Comparison of ENCODE assay signal across 11 cellular contexts in the genomic region with DNA sequence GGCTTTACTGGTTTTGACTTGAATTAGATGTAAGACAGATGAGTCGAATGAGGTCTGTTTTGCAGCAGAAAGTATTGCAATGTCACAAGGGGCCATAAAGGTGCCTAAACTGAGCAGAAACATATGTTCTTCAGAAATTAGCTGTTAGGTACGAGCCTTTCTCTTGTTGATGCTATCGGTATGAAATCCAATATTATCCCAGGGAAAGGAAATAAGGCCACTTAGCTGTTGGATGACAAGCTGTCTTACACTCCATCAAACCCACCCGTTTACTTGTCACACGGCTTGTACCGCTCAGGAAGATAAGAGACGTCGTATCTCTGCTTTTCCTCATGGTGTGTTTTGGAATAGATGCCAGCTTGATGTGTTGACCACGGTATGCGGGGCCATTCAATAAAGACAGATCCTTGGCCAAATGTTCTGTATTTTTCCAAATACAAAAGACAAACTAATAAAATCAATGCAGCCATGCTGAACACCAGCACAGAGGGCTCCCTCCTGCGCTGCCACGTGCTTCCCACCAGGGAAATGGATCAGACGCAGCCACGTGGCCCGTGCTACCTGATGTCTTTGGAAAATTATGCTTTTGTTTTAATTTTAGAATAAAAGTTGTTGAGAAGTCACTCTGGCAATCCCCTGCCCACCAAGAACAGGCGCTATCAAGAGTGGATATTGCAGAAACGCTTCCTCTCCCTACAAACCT.
"Had no signal": no experiment of that assay in that cellular context is flagged by ENCODE, and none has a peak within 500 bp of the region (broad histone marks: within the 10 kb centered on the region; RNA-seq: fewer than 3 reads in every experiment).

No MANE protein-coding gene starts in this region.

- H3K4me1 Mint-ChIP-seq: activated CD4-positive, alpha-beta T cell treated with anti-CD3 and anti-CD28 coated beads, Interleukin-2, amount 10 ng/mL, durations not matched to agents 7 days and 5 days; stimulated activated memory B cell treated with anti-CD40 and anti-IgM and Interleukin-4, amounts not matched to agents 10 μg/mL and 1 μg/mL and 100 μg/mL, for 72 hours had no signal

- DNase-seq: activated CD4-positive, alpha-beta T cell treated with anti-CD3 and anti-CD28 coated beads, Interleukin-2, amount 10 ng/mL, durations not matched to agents 7 days and 5 days; activated CD8-positive, alpha-beta memory T cell treated with anti-CD3 and anti-CD28 coated beads, Interleukin-2, amount 50 U/mL, for 48 hours; activated gamma-delta T cell; activated T-cell treated with anti-CD3 and anti-CD28 coated beads, Interleukin-2, amount 50 U/mL, for 72 hours; erythroblast; left colon; pancreas; thyroid gland had no signal

- H3K27ac Mint-ChIP-seq: activated CD4-positive, alpha-beta T cell treated with anti-CD3 and anti-CD28 coated beads, Interleukin-2, amount 10 ng/mL, durations not matched to agents 7 days and 5 days; activated naive CD4-positive, alpha-beta T cell treated with anti-CD3 and anti-CD28 coated beads, Interleukin-2, amount 50 U/mL, for 72 hours; activated T-cell treated with anti-CD3 and anti-CD28 coated beads, Interleukin-2, amount 50 U/mL, for 72 hours; stimulated activated memory B cell treated with anti-CD40 and anti-IgM and Interleukin-4, amounts not matched to agents 10 μg/mL and 1 μg/mL and 100 μg/mL, for 72 hours had no signal

- H3K36me3 Mint-ChIP-seq: activated naive CD4-positive, alpha-beta T cell treated with anti-CD3 and anti-CD28 coated beads, Interleukin-2, amount 50 U/mL, for 72 hours; stimulated activated memory B cell treated with anti-CD40 and anti-IgM and Interleukin-4, amounts not matched to agents 10 μg/mL and 1 μg/mL and 100 μg/mL, for 72 hours had no signal

- H3K27ac ChIP-seq: gastroesophageal sphincter, pancreas, thyroid gland had no signal

- H3K9me3 Mint-ChIP-seq: activated CD4-positive, alpha-beta T cell treated with anti-CD3 and anti-CD28 coated beads, Interleukin-2, amount 10 ng/mL, durations not matched to agents 7 days and 5 days; activated T-cell treated with anti-CD3 and anti-CD28 coated beads, Interleukin-2, amount 50 U/mL, for 72 hours had no signal

- H3K27me3 ChIP-seq: gastroesophageal sphincter, pancreas, thyroid gland had no signal

- H3K4me3 Mint-ChIP-seq: activated CD4-positive, alpha-beta T cell treated with anti-CD3 and anti-CD28 coated beads, Interleukin-2, amount 10 ng/mL, durations not matched to agents 7 days and 5 days; activated T-cell treated with anti-CD3 and anti-CD28 coated beads, Interleukin-2, amount 50 U/mL, for 72 hours; stimulated activated memory B cell treated with anti-CD40 and anti-IgM and Interleukin-4, amounts not matched to agents 10 μg/mL and 1 μg/mL and 100 μg/mL, for 72 hours had no signal

- H3K9me3 ChIP-seq: gastroesophageal sphincter, pancreas, thyroid gland had no signal

- ATAC-seq: activated naive CD4-positive, alpha-beta T cell treated with anti-CD3 and anti-CD28 coated beads, Interleukin-2, amount 50 U/mL, for 72 hours; activated T-cell treated with anti-CD3 and anti-CD28 coated beads, Interleukin-2, amount 50 U/mL, for 72 hours; gastroesophageal sphincter; left colon; pancreas; stimulated activated memory B cell treated with anti-CD40 and anti-IgM and Interleukin-4, amounts not matched to agents 10 μg/mL and 1 μg/mL and 100 μg/mL, for 72 hours had no signal

- H3K36me3 ChIP-seq: gastroesophageal sphincter, pancreas, thyroid gland had no signal

- H3K4me3 ChIP-seq: gastroesophageal sphincter, pancreas, thyroid gland had no signal
